12 cellular contexts compared by ENCODE assay signal in genomic region chr11:952406-953385, GRCh38. TPM values are rescaled to one million over a fixed set of nuclear protein-coding genes. Genes with fewer than 3 reads are reported as not detected.
DNase-seq lines count a peak whose midpoint lies in the region; ATAC-seq and TF ChIP-seq lines count a peak whose summit lies in the region.
"Had no signal": no experiment of that assay in that cellular context is flagged by ENCODE, and none has a peak within 500 bp of the region (broad histone marks: within the 10 kb centered on the region; RNA-seq: fewer than 3 reads in every experiment).

No MANE protein-coding gene starts in this region.

- H3K4me2 ChIP-seq in mesendoderm (ENCODE audit: low read length): no peak overlapping the region

- DNase-seq in ACHN (peak; percentile 96), NCI-H526 treated with DMSO at 0.1 percent for 48 hours (lab: John Stamatoyannopoulos, UW) (peak; percentile 78), endothelial cell (ENCODE audit: low spot score) (no peak), mesendoderm (peak; percentile 62), GM19238 (ENCODE audit: insufficient read length, low spot score) (no peak)
- DNase-seq in activated naive CD4-positive, alpha-beta T cell (lab: John Stamatoyannopoulos, UW): no peak
- DNase-seq: NCI-H1436, SHP77 had no signal

- no peak overlapping the region for H4K5ac ChIP-seq in mesendoderm (ENCODE audit: low read length)

- no peak overlapping the region for H2BK120ac ChIP-seq in mesendoderm (ENCODE audit: low read depth, low read length)

- peaks cover 19% of the 10 kb centered on the region for H3K79me2 ChIP-seq in mesendoderm (ENCODE audit: control insufficient read depth, insufficient read depth, low read length)

- no peaks in the 10 kb centered on the region for H3K9me3 Mint-ChIP-seq in endothelial cell (ENCODE audit: unreplicated experiment)

- H3K4me3 Mint-ChIP-seq in endothelial cell (ENCODE audit: unreplicated experiment): no peak overlapping the region
- H3K4me3 Mint-ChIP-seq: B cell; stimulated activated naive CD8-positive, alpha-beta T cell treated with anti-CD3 and anti-CD28 coated beads, Interleukin-15, Interleukin-2, amounts not matched to agents 100 ng/mL and 50 ng/mL, for 24 hours had no signal

- peak overlapping the region; percentile 56 for H3K27ac ChIP-seq in mesendoderm (ENCODE audit: low read depth, low read length)

- ATAC-seq in HG03520 (IDR thresholded peaks at IDR 0.05; ENCODE audit: unreplicated experiment) (no peak), HG03469 (IDR thresholded peaks at IDR 0.05; ENCODE audit: unreplicated experiment) (no peak)

- WGBS in mesendoderm (ENCODE audit: extremely low coverage, insufficient coverage, low lambda C conversion rate): no CpG with 5 or more reads among the region's 18 CpGs

- in situ Hi-C loops in ACHN (cut with HindIII; ENCODE audit: low pct_ligation_motif_present, low pct_unique_long_range_greater_than_20kb, low sequenced_read_pairs): no loop called here

- TF ChIP-seq CTCF in endothelial cell (IDR thresholded peaks at IDR 0.05; ENCODE audit: unreplicated experiment): no peak

- no peak overlapping the region for H3K56ac ChIP-seq in mesendoderm (ENCODE audit: low read length)

- H3K9ac ChIP-seq in mesendoderm (ENCODE audit: low read length): no peak overlapping the region

- no peak overlapping the region for H4K8ac ChIP-seq in mesendoderm (ENCODE audit: low read depth, low read length)

- peaks cover 5% of the 10 kb centered on the region for H3K4me1 ChIP-seq in mesendoderm (ENCODE audit: control insufficient read depth, low read depth, low read length)

- no peak overlapping the region for H2BK15ac ChIP-seq in mesendoderm (replicated peaks; ENCODE audit: low read depth)

- no peak overlapping the region for H3K4me3 ChIP-seq in mesendoderm (ENCODE audit: low read length)

- peaks cover 9% of the 10 kb centered on the region for H3K27me3 Mint-ChIP-seq in endothelial cell (ENCODE audit: unreplicated experiment)
- H3K27me3 Mint-ChIP-seq: B cell; stimulated activated naive CD8-positive, alpha-beta T cell treated with anti-CD3 and anti-CD28 coated beads, Interleukin-15, Interleukin-2, amounts not matched to agents 100 ng/mL and 50 ng/mL, for 24 hours had no signal

- no peak overlapping the region for H2BK5ac ChIP-seq in mesendoderm (ENCODE audit: low read length)

- peaks cover 28% of the 10 kb centered on the region for H3K4me1 Mint-ChIP-seq in endothelial cell (ENCODE audit: unreplicated experiment)

- H3K36me3 ChIP-seq in mesendoderm (ENCODE audit: control insufficient read depth, insufficient read depth, low read length): no peaks in the 10 kb centered on the region

- H2AK5ac ChIP-seq in mesendoderm (ENCODE audit: low read length): no peak overlapping the region

- no peak overlapping the region for H3K23ac ChIP-seq in mesendoderm (ENCODE audit: low read length)

- no peak overlapping the region for H3K4ac ChIP-seq in mesendoderm (ENCODE audit: low read depth, low read length)

- H3K36me3 Mint-ChIP-seq in endothelial cell (ENCODE audit: low read depth, unreplicated experiment): peaks cover 44% of the 10 kb centered on the region

- H3K27me3 ChIP-seq in mesendoderm (ENCODE audit: insufficient read depth, low read length, poor library complexity): no peaks in the 10 kb centered on the region

- peak overlapping the region; percentile 61 for H3K27ac Mint-ChIP-seq in endothelial cell (ENCODE audit: unreplicated experiment)
- H3K27ac Mint-ChIP-seq: B cell; stimulated activated naive CD8-positive, alpha-beta T cell treated with anti-CD3 and anti-CD28 coated beads, Interleukin-15, Interleukin-2, amounts not matched to agents 100 ng/mL and 50 ng/mL, for 24 hours had no signal

- H3K18ac ChIP-seq in mesendoderm (ENCODE audit: low read length): no peak overlapping the region

- H3K79me1 ChIP-seq in mesendoderm (ENCODE audit: low read length): peaks cover 17% of the 10 kb centered on the region

RNA-seq across cellular contexts. Expression of gene AP2A2, which starts 27.0 kb away (rescaled TPM):
- 287 TPM for total RNA-seq in endothelial cell (ENCODE audit: unreplicated experiment)
- polyA plus RNA-seq in mesendoderm (2013, experiment 1 of 2): 39.0 TPM
- 38.3 TPM for polyA plus RNA-seq in mesendoderm (2013, experiment 2 of 2)

RNA-seq across cellular contexts. Expression of gene CHID1, which starts 42.1 kb away (rescaled TPM):
- 69.3 TPM for total RNA-seq in endothelial cell (ENCODE audit: unreplicated experiment)
- polyA plus RNA-seq in mesendoderm (2013, experiment 1 of 2): 43.2 TPM
- polyA plus RNA-seq in mesendoderm (2013, experiment 2 of 2): 41.3 TPM

Comparison
In these comparisons a context has a peak if more than half of its experiments do, and no peak if none do; other contexts are left out.
1. DNase-seq: peak in ACHN (single experiment), NCI-H526 treated with DMSO at 0.1 percent for 48 hours (single experiment) and mesendoderm (single experiment); none in endothelial cell (single experiment), GM19238 (single experiment) and activated naive CD4-positive, alpha-beta T cell (0 of 4).